In genomic region chr1:16009678-16010077, GRCh38 we compare ENCODE assay signal across 11 cellular contexts. TPM values are rescaled to one million over a fixed set of nuclear protein-coding genes. Genes with fewer than 3 reads are reported as not detected.
DNase-seq lines count a peak whose midpoint lies in the region; ATAC-seq, FAIRE-seq and TF ChIP-seq lines count a peak whose summit lies in the region.
"Had no signal": no experiment of that assay in that cellular context is flagged by ENCODE, and none has a peak within 500 bp of the region (broad histone marks: within the 10 kb centered on the region; RNA-seq: fewer than 3 reads in every experiment).

No MANE protein-coding gene starts in this region.

- no peak for TF ChIP-seq RAD21 in H1 (IDR thresholded peaks at IDR 0.05 in 1 of 2, conservative IDR thresholded peaks at IDR 0.05 in 1 of 2; ENCODE audit: low read depth in 2 of 2, low read length in 2 of 2)

- peak overlapping the region; percentile 84; the same call in 1 of the 2 replicates for H2BK15ac ChIP-seq in H1 (ENCODE audit: low read length)

- no peak overlapping the region for H4K5ac ChIP-seq in H1 (ENCODE audit: insufficient read length, low read depth, low read length)

- H3K9me3 ChIP-seq in H1 (ENCODE audit: insufficient read depth in 2 of 2, low read depth in 1 of 2, low read length in 1 of 2) (no peaks in the 10 kb centered on the region), trophoblast cell (ENCODE audit: insufficient read depth, low read depth, low read length) (peaks cover 4% of the 10 kb centered on the region)
- H3K9me3 ChIP-seq: BLaER1 had no signal

- 93% methylated on average over 11 of the region's 11 CpGs; no CpG with 5 or more reads in 1 of the 2 experiments for WGBS in H1 (ENCODE audit: extremely low coverage in 1 of 2, insufficient coverage in 1 of 2, insufficient read length in 1 of 2, insufficient replicate concordance in 2 of 2, low coverage in 1 of 2, low lambda C conversion rate in 2 of 2, missing lambda C conversion rate in 1 of 2), 2 experiments
- WGBS in trophoblast cell (ENCODE audit: extremely low coverage, insufficient coverage, insufficient read length): no CpG with 5 or more reads among the region's 11 CpGs

- no peak overlapping the region for H4K12ac ChIP-seq in trophoblast cell (ENCODE audit: low read depth, low read length)

- no peak overlapping the region for H3K56ac ChIP-seq in H1 (replicated peaks; ENCODE audit: insufficient read length, low read depth, low read length)

- no peak overlapping the region for H3K18ac ChIP-seq in H1 (ENCODE audit: extremely low read depth, low read length)
- no peak overlapping the region for H3K18ac ChIP-seq in trophoblast cell (ENCODE audit: low read length)

- CTCF ChIA-PET in H1 (lab: Charles Lee; ENCODE audit: partially characterized antibody): interaction anchor here (0.6 to 8.9 kb wide), 35 partner anchors 8 to 218 kb away, joined by 3 to 74 read pairs (median 5); partner anchors contain the start of genes CLCNKA, CLCNKB, FAM131C and HSPB7

- H3K4ac ChIP-seq in H1 (replicated peaks; ENCODE audit: insufficient read length, low read depth, low read length) (no peak overlapping the region), trophoblast cell (ENCODE audit: low read depth, low read length) (no peak overlapping the region)

- H3K79me1 ChIP-seq in H1 (ENCODE audit: low read depth, low read length) (no peaks in the 10 kb centered on the region), trophoblast cell (ENCODE audit: low read length) (peaks cover 6% of the 10 kb centered on the region)

- no peak for FAIRE-seq in H1 (lab: Jason Lieb, UNC)

- TF ChIP-seq EP300 in H1 (IDR thresholded peaks at IDR 0.05; ENCODE audit: borderline replicate concordance in 1 of 2, low read depth in 2 of 2, low read length in 2 of 2): no peak

- H2BK120ac ChIP-seq in H1 (replicated peaks; ENCODE audit: low read depth, low read length): no peak overlapping the region
- no peak overlapping the region for H2BK120ac ChIP-seq in trophoblast cell (ENCODE audit: insufficient read depth, low read length, poor library complexity)

- TF ChIP-seq POLR2A in H1 (IDR thresholded peaks at IDR 0.05; ENCODE audit: control extremely low read depth in 1 of 2, low read depth in 2 of 2, low read length in 2 of 2): no peak

- H3K4me2 ChIP-seq in H1 (ENCODE audit: insufficient read depth in 1 of 2, low read depth in 2 of 2, low read length in 2 of 2) (no peak overlapping the region), trophoblast cell (ENCODE audit: low read length) (no peak overlapping the region)
- H3K4me2 ChIP-seq: BLaER1 had no signal

- no peaks in the 10 kb centered on the region for H4K20me1 ChIP-seq in H1 (replicated peaks in 1 of 2; ENCODE audit: control insufficient read depth in 1 of 2, insufficient read depth in 2 of 2, low read length in 2 of 2)
- H4K20me1 ChIP-seq: BLaER1 had no signal

- H3K4me1 ChIP-seq in H1 (replicated peaks in 1 of 4; ENCODE audit: control insufficient read depth in 3 of 4, insufficient read depth in 4 of 4, low read length in 3 of 4) (peaks cover 5 to 19% (median 13%) of the 10 kb centered on the region in 4 experiments), trophoblast cell (ENCODE audit: control insufficient read depth in 1 of 2, insufficient read depth in 2 of 2, low read length in 2 of 2) (peaks cover 10 to 18% of the 10 kb centered on the region in 2 experiments)

- POLR2A ChIA-PET in H1 (lab: Charles Lee; ENCODE audit: partially characterized antibody): no interaction called here

- H3K27me3 ChIP-seq in H1 (replicated peaks in 1 of 4; ENCODE audit: control insufficient read depth in 3 of 4, extremely low read depth in 1 of 4, insufficient read depth in 3 of 4, low read length in 3 of 4): no peaks in the 10 kb centered on the region; a peak in 1 of 7 replicates
- no peaks in the 10 kb centered on the region for H3K27me3 ChIP-seq in trophoblast cell (ENCODE audit: insufficient read depth, low read length)
- H3K27me3 ChIP-seq: BLaER1 had no signal

- H2BK12ac ChIP-seq in H1 (ENCODE audit: low read depth, low read length) (peak overlapping the region; percentile 94), trophoblast cell (ENCODE audit: low read length) (no peak overlapping the region)

- H3K9ac ChIP-seq in H1 (replicated peaks in 1 of 4; ENCODE audit: extremely low read depth in 1 of 4, low read depth in 3 of 4, low read length in 3 of 4) (no peak overlapping the region), trophoblast cell (ENCODE audit: low read length) (peak overlapping the region; percentile 38)
- H3K9ac ChIP-seq: BLaER1 had no signal

- H2BK5ac ChIP-seq in H1 (ENCODE audit: low read depth, low read length): peak overlapping the region; percentile 37; the same call in 1 of the 2 replicates
- H2BK5ac ChIP-seq in trophoblast cell (ENCODE audit: low read depth, low read length, poor library complexity): no peak overlapping the region

- ATAC-seq in GM18511 (IDR thresholded peaks at IDR 0.05; ENCODE audit: unreplicated experiment): no peak

- H3K23ac ChIP-seq in H1 (ENCODE audit: insufficient read length) (no peak overlapping the region), trophoblast cell (ENCODE audit: low read length) (no peak overlapping the region)

- H3K4me3 ChIP-seq in H1 (ENCODE audit: extremely low read depth in 1 of 4, insufficient read depth in 2 of 4, low read depth in 3 of 4, low read length in 4 of 4) (no peak overlapping the region), trophoblast cell (ENCODE audit: low read depth, low read length) (peak overlapping the region; percentile 31)
- H3K4me3 ChIP-seq: BLaER1 had no signal

- H3K14ac ChIP-seq in H1 (ENCODE audit: insufficient read length) (no peak overlapping the region), trophoblast cell (ENCODE audit: low read length) (no peak overlapping the region)

- H3K27ac ChIP-seq in H1 (ENCODE audit: low read depth, low read length) (no peak overlapping the region), trophoblast cell (ENCODE audit: low read depth, low read length) (no peak overlapping the region)
- H3K27ac ChIP-seq: BLaER1 had no signal

- H3K23me2 ChIP-seq in H1 (ENCODE audit: low read depth, low read length): no peaks in the 10 kb centered on the region; the same call in 1 of the 2 replicates

- DNase-seq in H1 (ENCODE audit: low read depth in 1 of 2, low spot score in 2 of 2): no peak
- DNase-seq in trophoblast cell: no peak
- DNase-seq: GF-D8, NCI-H2029 treated with DMSO at 0.1 percent for 48 hours, SHP77 treated with DMSO at 0.1 percent for 48 hours had no signal

- no peak overlapping the region for H4K8ac ChIP-seq in H1 (ENCODE audit: extremely low read depth, insufficient read depth, low read length)
- H4K8ac ChIP-seq in trophoblast cell (ENCODE audit: low read depth, low read length): no peak overlapping the region

- no peak overlapping the region for H2AFZ ChIP-seq in H1 (ENCODE audit: low read length)
- H2AFZ ChIP-seq in trophoblast cell (ENCODE audit: insufficient read depth, low read length, poor library complexity): no peak overlapping the region

- TF ChIP-seq CTCF in H1 (IDR thresholded peaks at IDR 0.05; ENCODE audit: control extremely low read depth in 1 of 3, insufficient read depth in 1 of 3, low read depth in 1 of 3, low read length in 3 of 3): no peak

- H2BK20ac ChIP-seq in H1 (ENCODE audit: low read length): peak overlapping the region; percentile 66; the same call in 1 of the 2 replicates

- H2AK5ac ChIP-seq in H1 (ENCODE audit: low read depth, low read length) (peak overlapping the region; percentile 39; the same call in 1 of the 2 replicates), trophoblast cell (ENCODE audit: low read length) (no peak overlapping the region)

- H4K91ac ChIP-seq in H1 (replicated peaks; ENCODE audit: insufficient read length, low read length) (no peak overlapping the region), trophoblast cell (ENCODE audit: low read depth, low read length) (no peak overlapping the region)

- H3K36me3 ChIP-seq in H1 (ENCODE audit: control insufficient read depth in 2 of 4, insufficient read depth in 4 of 4, low read length in 3 of 4) (no peaks in the 10 kb centered on the region), trophoblast cell (ENCODE audit: control insufficient read depth in 1 of 2, insufficient read depth in 2 of 2, low read length in 2 of 2) (no peaks in the 10 kb centered on the region)
- H3K36me3 ChIP-seq: BLaER1 had no signal

- H3K79me2 ChIP-seq in H1 (ENCODE audit: control insufficient read depth in 1 of 2, insufficient read depth in 2 of 2, low read length in 2 of 2): no peaks in the 10 kb centered on the region
- H3K79me2 ChIP-seq in trophoblast cell (ENCODE audit: control insufficient read depth, insufficient read depth, low read length, poor library complexity): no peaks in the 10 kb centered on the region

RNA-seq across cellular contexts. Expression of gene SRARP, which starts 5.6 kb away (rescaled TPM):
- not detected in 2 replicates for total RNA-seq in H1 (2021; fragmentation: NEBNext Ultra II Directional; extraction: Animal tissue kit (Norgen Biotek cat#: 25700))
- not detected in 2 replicates for polyA plus RNA-seq in H1 (2011; rRNA removed)
- polyA plus RNA-seq in H1 (2011; cell fraction: cytosol; rRNA removed): not detected
- not detected for polyA plus RNA-seq in H1 (2011; cell fraction: nucleus; rRNA removed)
- polyA plus RNA-seq in H1 (2012, experiment 1 of 2): not detected in 4 replicates
- polyA plus RNA-seq in H1 (2012, experiment 2 of 2): not detected
- not detected for polyA plus RNA-seq in H1 (2013, experiment 1 of 2)
- polyA plus RNA-seq in H1 (2013, experiment 2 of 2): 0.02 TPM
- polyA minus RNA-seq in H1 (2011; rRNA and poly(A)+ RNA removed): not detected in 2 replicates
- not detected for polyA minus RNA-seq in H1 (2011; cell fraction: cytosol; rRNA and poly(A)+ RNA removed)
- polyA minus RNA-seq in H1 (2011; cell fraction: nucleus; rRNA and poly(A)+ RNA removed): not detected
- not detected in 2 replicates for polyA plus RNA-seq in trophoblast cell (2013)
- total RNA-seq: CD8-positive, alpha-beta memory T cell; HT-29 had no signal
- polyA plus RNA-seq: AG04450; CD8-positive, alpha-beta memory T cell; IgD-negative memory B cell had no signal

RNA-seq across cellular contexts. Expression of gene HSPB7, which starts 8.2 kb away (rescaled TPM):
- total RNA-seq in H1 (2021; fragmentation: NEBNext Ultra II Directional; extraction: Animal tissue kit (Norgen Biotek cat#: 25700)): not detected in 2 replicates
- 0.19 TPM in 1 of 2 replicates, not detected in the other for polyA plus RNA-seq in H1 (2011; rRNA removed)
- 0.14 TPM for polyA plus RNA-seq in H1 (2011; cell fraction: cytosol; rRNA removed)
- 0.54 TPM for polyA plus RNA-seq in H1 (2011; cell fraction: nucleus; rRNA removed)
- 0.13 to 0.64 TPM (median 0.33 TPM) in 4 replicates for polyA plus RNA-seq in H1 (2012, experiment 1 of 2)
- not detected for polyA plus RNA-seq in H1 (2012, experiment 2 of 2)
- 0.04 TPM for polyA plus RNA-seq in H1 (2013, experiment 1 of 2)
- polyA plus RNA-seq in H1 (2013, experiment 2 of 2): 0.02 TPM
- not detected in 2 replicates for polyA minus RNA-seq in H1 (2011; rRNA and poly(A)+ RNA removed)
- polyA minus RNA-seq in H1 (2011; cell fraction: cytosol; rRNA and poly(A)+ RNA removed): not detected
- polyA minus RNA-seq in H1 (2011; cell fraction: nucleus; rRNA and poly(A)+ RNA removed): 0.20 TPM
- 3.0 and 3.8 TPM in 2 replicates for polyA plus RNA-seq in trophoblast cell (2013)
- total RNA-seq: CD8-positive, alpha-beta memory T cell; HT-29 had no signal
- polyA plus RNA-seq: CD8-positive, alpha-beta memory T cell; IgD-negative memory B cell had no signal

RNA-seq across cellular contexts. Expression of gene CLCNKA, which starts 12.2 kb away (rescaled TPM):
- 0.95 and 1.3 TPM in 2 replicates for total RNA-seq in H1 (2021; fragmentation: NEBNext Ultra II Directional; extraction: Animal tissue kit (Norgen Biotek cat#: 25700))
- 2.0 and 3.9 TPM in 2 replicates for polyA plus RNA-seq in H1 (2011; rRNA removed)
- 2.8 TPM for polyA plus RNA-seq in H1 (2011; cell fraction: cytosol; rRNA removed)
- 22.4 TPM for polyA plus RNA-seq in H1 (2011; cell fraction: nucleus; rRNA removed)
- polyA plus RNA-seq in H1 (2012, experiment 1 of 2): 0.77 to 2.4 TPM (median 0.99 TPM) in 4 replicates
- 0.42 TPM for polyA plus RNA-seq in H1 (2012, experiment 2 of 2)
- 1.6 TPM for polyA plus RNA-seq in H1 (2013, experiment 1 of 2)
- polyA plus RNA-seq in H1 (2013, experiment 2 of 2): 1.5 TPM
- 0.80 and 1.0 TPM in 2 replicates for polyA minus RNA-seq in H1 (2011; rRNA and poly(A)+ RNA removed)
- not detected for polyA minus RNA-seq in H1 (2011; cell fraction: cytosol; rRNA and poly(A)+ RNA removed)
- 2.7 TPM for polyA minus RNA-seq in H1 (2011; cell fraction: nucleus; rRNA and poly(A)+ RNA removed)
- polyA plus RNA-seq in trophoblast cell (2013): 0.12 and 0.19 TPM in 2 replicates
- total RNA-seq: CD8-positive, alpha-beta memory T cell; HT-29 had no signal
- polyA plus RNA-seq: AG04450; CD8-positive, alpha-beta memory T cell; IgD-negative memory B cell had no signal

RNA-seq across cellular contexts. Expression of gene ZBTB17, which starts 33.8 kb away (rescaled TPM):
- 24.3 and 24.7 TPM in 2 replicates for total RNA-seq in H1 (2021; fragmentation: NEBNext Ultra II Directional; extraction: Animal tissue kit (Norgen Biotek cat#: 25700))
- polyA plus RNA-seq in H1 (2011; rRNA removed): 36.2 and 58.6 TPM in 2 replicates
- polyA plus RNA-seq in H1 (2011; cell fraction: cytosol; rRNA removed): 44.4 TPM
- 137 TPM for polyA plus RNA-seq in H1 (2011; cell fraction: nucleus; rRNA removed)
- polyA plus RNA-seq in H1 (2012, experiment 1 of 2): 14.4 to 31.6 TPM (median 26.8 TPM) in 4 replicates
- 25.5 TPM for polyA plus RNA-seq in H1 (2012, experiment 2 of 2)
- 17.0 TPM for polyA plus RNA-seq in H1 (2013, experiment 1 of 2)
- 16.2 TPM for polyA plus RNA-seq in H1 (2013, experiment 2 of 2)
- 27.1 and 35.6 TPM in 2 replicates for polyA minus RNA-seq in H1 (2011; rRNA and poly(A)+ RNA removed)
- polyA minus RNA-seq in H1 (2011; cell fraction: cytosol; rRNA and poly(A)+ RNA removed): 20.1 TPM
- polyA minus RNA-seq in H1 (2011; cell fraction: nucleus; rRNA and poly(A)+ RNA removed): 32.4 TPM
- 28.3 and 29.2 TPM in 2 replicates for polyA plus RNA-seq in trophoblast cell (2013)

RNA-seq across cellular contexts. Expression of gene CLCNKB, which starts 33.9 kb away (rescaled TPM):
- 1.2 and 1.4 TPM in 2 replicates for total RNA-seq in H1 (2021; fragmentation: NEBNext Ultra II Directional; extraction: Animal tissue kit (Norgen Biotek cat#: 25700))
- 3.5 and 5.7 TPM in 2 replicates for polyA plus RNA-seq in H1 (2011; rRNA removed)
- 4.0 TPM for polyA plus RNA-seq in H1 (2011; cell fraction: cytosol; rRNA removed)
- polyA plus RNA-seq in H1 (2011; cell fraction: nucleus; rRNA removed): 14.0 TPM
- polyA plus RNA-seq in H1 (2012, experiment 1 of 2): 1.8 to 3.3 TPM (median 2.4 TPM) in 4 replicates
- polyA plus RNA-seq in H1 (2012, experiment 2 of 2): 1.6 TPM
- 2.6 TPM for polyA plus RNA-seq in H1 (2013, experiment 1 of 2)
- polyA plus RNA-seq in H1 (2013, experiment 2 of 2): 2.0 TPM
- 1.4 and 3.3 TPM in 2 replicates for polyA minus RNA-seq in H1 (2011; rRNA and poly(A)+ RNA removed)
- 1.8 TPM for polyA minus RNA-seq in H1 (2011; cell fraction: cytosol; rRNA and poly(A)+ RNA removed)
- 2.1 TPM for polyA minus RNA-seq in H1 (2011; cell fraction: nucleus; rRNA and poly(A)+ RNA removed)
- 0.17 and 0.18 TPM in 2 replicates for polyA plus RNA-seq in trophoblast cell (2013)
- total RNA-seq: CD8-positive, alpha-beta memory T cell; HT-29 had no signal
- polyA plus RNA-seq: CD8-positive, alpha-beta memory T cell; IgD-negative memory B cell had no signal
